Comparison of ENCODE assay signal across 9 cellular contexts in genomic region chr16:84738255-84739038, GRCh38. TPM values are rescaled to one million over a fixed set of nuclear protein-coding genes. Genes with fewer than 3 reads are reported as not detected.
DNase-seq lines count a peak whose midpoint lies in the region; ATAC-seq and TF ChIP-seq lines count a peak whose summit lies in the region.
"Had no signal": no experiment of that assay in that cellular context is flagged by ENCODE, and none has a peak within 500 bp of the region (broad histone marks: within the 10 kb centered on the region; RNA-seq: fewer than 3 reads in every experiment).

No MANE protein-coding gene starts in this region.

- H3K36me3 ChIP-seq in CD8-positive, alpha-beta memory T cell (ENCODE audit: insufficient read depth, low read length): peaks cover 20% of the 10 kb centered on the region
- H3K36me3 ChIP-seq in RWPE2 (ENCODE audit: low read depth) (peaks cover 53% of the 10 kb centered on the region), thoracic aorta (no peaks in the 10 kb centered on the region)

- H3K4me1 Mint-ChIP-seq in CD8-positive, alpha-beta memory T cell: peaks cover 31 to 60% (median 51%) of the 10 kb centered on the region in 3 donors
- peaks cover 14 to 32% (median 15%) of the 10 kb centered on the region in 3 donors for H3K4me1 Mint-ChIP-seq in IgD-negative memory B cell

- POLR2A ChIA-PET in CD8-positive, alpha-beta memory T cell (lab: Charles Lee): interaction anchor here (0.5 to 0.7 kb wide), 2 partner anchors 60 to 228 kb away, joined by 4 to 9 read pairs; no protein-coding TSS in a partner anchor

- no peaks in the 10 kb centered on the region for H3K9me3 Mint-ChIP-seq in CD8-positive, alpha-beta memory T cell
- H3K9me3 Mint-ChIP-seq in IgD-negative memory B cell: no peaks in the 10 kb centered on the region

- peak overlapping the region in 6 of 7 donors; percentile 60 to 80 (median 75) for H3K4me3 Mint-ChIP-seq in CD8-positive, alpha-beta memory T cell
- peak overlapping the region in 3 of 4 donors; percentile 52 to 81 (median 67) for H3K4me3 Mint-ChIP-seq in IgD-negative memory B cell

- H3K27ac ChIP-seq in CD8-positive, alpha-beta memory T cell (ENCODE audit: low read depth, low read length): no peak overlapping the region
- H3K27ac ChIP-seq in RWPE2 (ENCODE audit: poor library complexity, severe bottlenecking) (peak overlapping the region; percentile 98), thoracic aorta (no peak overlapping the region)
- H3K27ac ChIP-seq: VCaP had no signal

- no peaks in the 10 kb centered on the region for H3K9me3 ChIP-seq in CD8-positive, alpha-beta memory T cell (ENCODE audit: low read length)
- H3K9me3 ChIP-seq in RWPE2 (ENCODE audit: severe bottlenecking) (no peaks in the 10 kb centered on the region), thoracic aorta (no peaks in the 10 kb centered on the region)

- H3K36me3 Mint-ChIP-seq in CD8-positive, alpha-beta memory T cell: peaks cover 0 to 58% (median 9%) of the 10 kb centered on the region in 3 donors
- peaks cover 1% of the 10 kb centered on the region for H3K36me3 Mint-ChIP-seq in IgD-negative memory B cell

- H3K27ac Mint-ChIP-seq in CD8-positive, alpha-beta memory T cell: peak overlapping the region; percentile 1 to 89 (median 64)
- peak overlapping the region; percentile 0 to 72 (median 1) for H3K27ac Mint-ChIP-seq in IgD-negative memory B cell

- ATAC-seq in GM19455 (IDR thresholded peaks at IDR 0.05; ENCODE audit: unreplicated experiment): peak; percentile 76
- peak; percentile 52 for ATAC-seq in RWPE2 (ENCODE audit: low read depth)
- no peak for ATAC-seq in thoracic aorta (ENCODE audit: insufficient number of reproducible peaks, low FRiP score, low read depth)

- peak; percentile 60 to 81 (median 67) for DNase-seq in CD8-positive, alpha-beta memory T cell
- DNase-seq in RWPE2 (ENCODE audit: low spot score): peak; percentile 76
- peak; percentile 62 for DNase-seq in activated effector memory CD4-positive, alpha-beta T cell treated with Interleukin-2 at 50 U/mL for 16 hours
- peak in 1 of 2 donors; percentile 77 for DNase-seq in foreskin fibroblast
- peak; percentile 41 for DNase-seq in occipital lobe (lab: John Stamatoyannopoulos, UW)
- DNase-seq in thoracic aorta (ENCODE audit: low spot score): no peak

- peak overlapping the region; percentile 44 for H3K4me3 ChIP-seq in CD8-positive, alpha-beta memory T cell (ENCODE audit: low read length)
- H3K4me3 ChIP-seq in RWPE2 (ENCODE audit: severe bottlenecking) (no peak overlapping the region), foreskin fibroblast (ENCODE audit: low read depth in 1 of 2, low read length in 2 of 2) (no peak overlapping the region), thoracic aorta (no peak overlapping the region)

- peaks cover 26% of the 10 kb centered on the region for H3K4me1 ChIP-seq in CD8-positive, alpha-beta memory T cell (ENCODE audit: insufficient read depth, low read length)
- H3K4me1 ChIP-seq in RWPE2 (ENCODE audit: insufficient read depth, poor library complexity, severe bottlenecking): peaks cover 70% of the 10 kb centered on the region
- peaks cover 12 to 24% of the 10 kb centered on the region in 2 donors for H3K4me1 ChIP-seq in thoracic aorta (ENCODE audit: control insufficient read depth in 1 of 2, low read depth in 2 of 2)

- CTCF ChIA-PET in CD8-positive, alpha-beta memory T cell (lab: Charles Lee): interaction anchor here (0.7 to 6.3 kb wide), 24 partner anchors 8 to 461 kb away, joined by 3 to 59 read pairs (median 6); no protein-coding TSS in a partner anchor

- H3K27me3 ChIP-seq in CD8-positive, alpha-beta memory T cell (ENCODE audit: insufficient read depth, low read length, poor library complexity, severe bottlenecking): no peaks in the 10 kb centered on the region
- H3K27me3 ChIP-seq in RWPE2 (ENCODE audit: insufficient read depth, poor library complexity, severe bottlenecking) (no peaks in the 10 kb centered on the region), thoracic aorta (replicated peaks; ENCODE audit: insufficient read depth) (no peaks in the 10 kb centered on the region)

- TF ChIP-seq CTCF in RWPE2 (IDR thresholded peaks at IDR 0.05; ENCODE audit: poor library complexity, severe bottlenecking): peak; percentile 96
- TF ChIP-seq CTCF in foreskin fibroblast (IDR thresholded peaks at IDR 0.05; ENCODE audit: low read depth, low read length): peak; percentile 86
- peak; percentile 87 for TF ChIP-seq CTCF in thoracic aorta (IDR thresholded peaks at IDR 0.05)

- peaks cover 0 to 1% of the 10 kb centered on the region in 2 donors for H3K27me3 Mint-ChIP-seq in CD8-positive, alpha-beta memory T cell
- no peaks in the 10 kb centered on the region for H3K27me3 Mint-ChIP-seq in IgD-negative memory B cell

RNA-seq across cellular contexts. Expression of gene USP10, which starts 38.6 kb away (rescaled TPM):
- total RNA-seq in CD8-positive, alpha-beta memory T cell: 100 to 1,000 TPM; 143 to 146 TPM
- polyA plus RNA-seq in CD8-positive, alpha-beta memory T cell: 86.1 TPM
- polyA plus RNA-seq in IgD-negative memory B cell: 95.8 TPM
- 46.5 TPM for total RNA-seq in occipital lobe
- 10 to 100 TPM; 36.7 to 85.2 TPM for total RNA-seq in thoracic aorta
